ENCODE assay signal across 18 cellular contexts in genomic region chr3:148903022-148903442, GRCh38.
DNase-seq lines count a peak whose midpoint lies in the region; ATAC-seq and TF ChIP-seq lines count a peak whose summit lies in the region.
"Had no signal": no experiment of that assay in that cellular context is flagged by ENCODE, and none has a peak within 500 bp of the region (broad histone marks: within the 10 kb centered on the region; RNA-seq: fewer than 3 reads in every experiment).

No MANE protein-coding gene starts in this region.

- TF ChIP-seq CTCF in GM10266 (IDR thresholded peaks at IDR 0.05; ENCODE audit: control insufficient read depth, insufficient read depth, low read depth, missing control alignments) = no peak

- ATAC-seq in GM18868 (IDR thresholded peaks at IDR 0.05; ENCODE audit: unreplicated experiment) = no peak
- ATAC-seq: stimulated activated naive B cell treated with anti-CD40 and anti-IgM and Interleukin-4, amounts not matched to agents 10 μg/mL and 1 μg/mL and 100 μg/mL, for 72 hours had no signal

- DNase-seq in COLO829 (ENCODE audit: low spot score) = peak; percentile 45
- peak; percentile 58 for DNase-seq in HS-27A (ENCODE audit: low read depth)
- DNase-seq in astrocyte of the hippocampus (ENCODE audit: low read depth, low spot score) = peak; percentile 5
- peak; percentile 0 for DNase-seq in glomerular visceral epithelial cell (ENCODE audit: extremely low spot score)
- no peak for DNase-seq in GM10266 (ENCODE audit: extremely low spot score)
- no peak for DNase-seq in NCI-H226
- no peak for DNase-seq in stimulated activated CD8-positive, alpha-beta memory T cell treated with anti-CD3 and anti-CD28 coated beads, Interleukin-4, amount 100 ng/mL, for 48 hours
- DNase-seq: activated naive CD4-positive, alpha-beta T cell treated with anti-CD3 and anti-CD28 coated beads for 36 hours; DMS79 treated with DMSO at 0.1 percent for 48 hours; H7; islet precursor cell; Kasumi-1; NCI-H1694; NCI-H510A; OCI-M1; sigmoid colon; stimulated activated naive B cell treated with anti-CD40 and anti-IgM and Interleukin-4, amounts not matched to agents 10 μg/mL and 1 μg/mL and 100 μg/mL, for 72 hours had no signal

Comparison
In these comparisons a context has a peak if more than half of its experiments do, and no peak if none do; other contexts are left out.
1. DNase-seq: peak in COLO829 (single experiment), HS-27A (single experiment), astrocyte of the hippocampus (single experiment) and glomerular visceral epithelial cell (single experiment); none in GM10266 (single experiment), NCI-H226 (single experiment) and stimulated activated CD8-positive, alpha-beta memory T cell treated with anti-CD3 and anti-CD28 coated beads, Interleukin-4, amount 100 ng/mL, for 48 hours (single experiment).